ENCODE assay signal across 1 cellular context in the genomic region with DNA sequence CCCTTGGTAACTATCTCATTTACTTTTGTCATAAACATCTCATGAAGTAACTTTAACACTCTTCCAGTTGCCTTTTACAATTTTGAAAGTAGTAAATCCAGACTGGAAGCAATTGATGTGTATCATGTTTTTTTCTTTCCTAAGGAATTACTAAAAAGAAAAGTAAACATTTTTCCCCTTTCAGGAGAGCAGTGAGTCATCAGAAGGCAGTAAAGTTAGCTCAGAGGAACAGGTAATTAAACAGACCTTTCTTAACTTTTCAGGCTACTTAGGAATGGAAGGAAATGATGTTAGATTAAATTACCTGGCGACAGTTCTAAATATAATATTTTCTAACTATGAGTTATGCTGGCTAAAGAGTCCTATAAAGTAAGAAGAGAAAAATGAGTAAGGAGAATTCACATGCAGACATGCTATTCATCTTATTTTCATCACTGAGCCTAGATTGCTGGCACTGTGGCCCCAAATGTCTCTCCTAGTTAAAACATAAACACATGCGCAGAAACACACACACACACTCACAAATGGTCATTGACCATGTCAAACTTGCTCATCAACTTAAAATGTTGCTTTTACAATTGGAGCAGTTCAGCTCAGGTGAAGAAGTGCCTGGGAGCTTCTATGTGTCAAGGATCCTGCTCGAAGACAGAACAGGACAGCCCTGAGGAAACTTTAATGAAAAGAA.
TF ChIP-seq lines count a peak whose summit lies in the region.

No MANE protein-coding gene starts in this region.

TF ChIP-seq in SK-N-SH, 30 proteins besides CTCF, POLR2A, EP300 and RAD21:
- no peak for TF ChIP-seq SIN3A (IDR thresholded peaks at IDR 0.05; ENCODE audit: borderline replicate concordance, low read depth, low read length)
- TF ChIP-seq FOXM1 (IDR thresholded peaks at IDR 0.05; ENCODE audit: low read depth): no peak
- TF ChIP-seq MXI1 (IDR thresholded peaks at IDR 0.05; ENCODE audit: low read depth, low read length): no peak
- TF ChIP-seq NFIC (IDR thresholded peaks at IDR 0.05; ENCODE audit: borderline replicate concordance): no peak
- TF ChIP-seq, protein P1, sequence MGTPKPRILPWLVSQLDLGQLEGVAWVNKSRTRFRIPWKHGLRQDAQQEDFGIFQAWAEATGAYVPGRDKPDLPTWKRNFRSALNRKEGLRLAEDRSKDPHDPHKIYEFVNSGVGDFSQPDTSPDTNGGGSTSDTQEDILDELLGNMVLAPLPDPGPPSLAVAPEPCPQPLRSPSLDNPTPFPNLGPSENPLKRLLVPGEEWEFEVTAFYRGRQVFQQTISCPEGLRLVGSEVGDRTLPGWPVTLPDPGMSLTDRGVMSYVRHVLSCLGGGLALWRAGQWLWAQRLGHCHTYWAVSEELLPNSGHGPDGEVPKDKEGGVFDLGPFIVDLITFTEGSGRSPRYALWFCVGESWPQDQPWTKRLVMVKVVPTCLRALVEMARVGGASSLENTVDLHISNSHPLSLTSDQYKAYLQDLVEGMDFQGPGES (IDR thresholded peaks at IDR 0.05; ENCODE audit: low read depth, low read length): no peak
- TF ChIP-seq, protein P2, sequence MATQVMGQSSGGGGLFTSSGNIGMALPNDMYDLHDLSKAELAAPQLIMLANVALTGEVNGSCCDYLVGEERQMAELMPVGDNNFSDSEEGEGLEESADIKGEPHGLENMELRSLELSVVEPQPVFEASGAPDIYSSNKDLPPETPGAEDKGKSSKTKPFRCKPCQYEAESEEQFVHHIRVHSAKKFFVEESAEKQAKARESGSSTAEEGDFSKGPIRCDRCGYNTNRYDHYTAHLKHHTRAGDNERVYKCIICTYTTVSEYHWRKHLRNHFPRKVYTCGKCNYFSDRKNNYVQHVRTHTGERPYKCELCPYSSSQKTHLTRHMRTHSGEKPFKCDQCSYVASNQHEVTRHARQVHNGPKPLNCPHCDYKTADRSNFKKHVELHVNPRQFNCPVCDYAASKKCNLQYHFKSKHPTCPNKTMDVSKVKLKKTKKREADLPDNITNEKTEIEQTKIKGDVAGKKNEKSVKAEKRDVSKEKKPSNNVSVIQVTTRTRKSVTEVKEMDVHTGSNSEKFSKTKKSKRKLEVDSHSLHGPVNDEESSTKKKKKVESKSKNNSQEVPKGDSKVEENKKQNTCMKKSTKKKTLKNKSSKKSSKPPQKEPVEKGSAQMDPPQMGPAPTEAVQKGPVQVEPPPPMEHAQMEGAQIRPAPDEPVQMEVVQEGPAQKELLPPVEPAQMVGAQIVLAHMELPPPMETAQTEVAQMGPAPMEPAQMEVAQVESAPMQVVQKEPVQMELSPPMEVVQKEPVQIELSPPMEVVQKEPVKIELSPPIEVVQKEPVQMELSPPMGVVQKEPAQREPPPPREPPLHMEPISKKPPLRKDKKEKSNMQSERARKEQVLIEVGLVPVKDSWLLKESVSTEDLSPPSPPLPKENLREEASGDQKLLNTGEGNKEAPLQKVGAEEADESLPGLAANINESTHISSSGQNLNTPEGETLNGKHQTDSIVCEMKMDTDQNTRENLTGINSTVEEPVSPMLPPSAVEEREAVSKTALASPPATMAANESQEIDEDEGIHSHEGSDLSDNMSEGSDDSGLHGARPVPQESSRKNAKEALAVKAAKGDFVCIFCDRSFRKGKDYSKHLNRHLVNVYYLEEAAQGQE (IDR thresholded peaks at IDR 0.05; ENCODE audit: low read depth, low read length): no peak
- TF ChIP-seq, protein P3, sequence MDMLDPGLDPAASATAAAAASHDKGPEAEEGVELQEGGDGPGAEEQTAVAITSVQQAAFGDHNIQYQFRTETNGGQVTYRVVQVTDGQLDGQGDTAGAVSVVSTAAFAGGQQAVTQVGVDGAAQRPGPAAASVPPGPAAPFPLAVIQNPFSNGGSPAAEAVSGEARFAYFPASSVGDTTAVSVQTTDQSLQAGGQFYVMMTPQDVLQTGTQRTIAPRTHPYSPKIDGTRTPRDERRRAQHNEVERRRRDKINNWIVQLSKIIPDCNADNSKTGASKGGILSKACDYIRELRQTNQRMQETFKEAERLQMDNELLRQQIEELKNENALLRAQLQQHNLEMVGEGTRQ (IDR thresholded peaks at IDR 0.05; ENCODE audit: borderline replicate concordance, low read depth, low read length): no peak
- TF ChIP-seq FOSL2 (IDR thresholded peaks at IDR 0.05; ENCODE audit: borderline replicate concordance, low read depth): 0 out of 2 replicates have a peak, but pooled peaks have one; percentile 36
